Comparison of ENCODE assay signal across 1 cellular context in genomic region chr17:44903012-44903685, GRCh38.
A peak's percentile ranks its signal among the peaks of the same experiment; 100 is the strongest.
TF ChIP-seq lines count a peak whose summit lies in the region.

No MANE protein-coding gene starts in this region.

TF ChIP-seq in HepG2, 621 proteins besides CTCF, POLR2A, EP300 and RAD21:
- TF ChIP-seq FOXM1 (CRISPR knock-in tag; IDR thresholded peaks at IDR 0.05): no peak
- TF ChIP-seq, protein P1, sequence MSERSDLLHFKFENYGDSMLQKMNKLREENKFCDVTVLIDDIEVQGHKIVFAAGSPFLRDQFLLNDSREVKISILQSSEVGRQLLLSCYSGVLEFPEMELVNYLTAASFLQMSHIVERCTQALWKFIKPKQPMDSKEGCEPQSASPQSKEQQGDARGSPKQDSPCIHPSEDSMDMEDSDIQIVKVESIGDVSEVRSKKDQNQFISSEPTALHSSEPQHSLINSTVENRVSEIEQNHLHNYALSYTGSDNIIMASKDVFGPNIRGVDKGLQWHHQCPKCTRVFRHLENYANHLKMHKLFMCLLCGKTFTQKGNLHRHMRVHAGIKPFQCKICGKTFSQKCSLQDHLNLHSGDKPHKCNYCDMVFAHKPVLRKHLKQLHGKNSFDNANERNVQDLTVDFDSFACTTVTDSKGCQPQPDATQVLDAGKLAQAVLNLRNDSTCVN (CRISPR knock-in tag; IDR thresholded peaks at IDR 0.05; ENCODE audit: borderline replicate concordance): peak; percentile 89
TF ChIP-seq in HepG2: peak in this region for 1.
